ENCODE assay signal across 8 cellular contexts in genomic region chr21:42107881-42108553, GRCh38. TPM values are rescaled to one million over a fixed set of nuclear protein-coding genes. Genes with fewer than 3 reads are reported as not detected.
DNase-seq lines count a peak whose midpoint lies in the region; ATAC-seq and TF ChIP-seq lines count a peak whose summit lies in the region.

No MANE protein-coding gene starts in this region.

- no peaks in the 10 kb centered on the region for H3K36me3 ChIP-seq in right lobe of liver

- intact Hi-C loops in Right ventricle myocardium inferior (cut with DNase I) = loop anchor here (5.0 kb wide), 1 partner anchor 231 kb away; the partner anchor contains the start of gene PRDM15
- intact Hi-C loops in cardiac septum (cut with DNase I) = no loop called here
- intact Hi-C loops in right lobe of liver (cut with DNase I) = loop anchor here in 1 of 2 donors (10.0 kb wide), 1 partner anchor 93 kb away; the partner anchor contains the start of gene ZBTB21

- DNase-seq in Right ventricle myocardium inferior (ENCODE audit: missing footprints) (peak; percentile 78), cardiac septum (ENCODE audit: low spot score) (no peak), NCI-H187 (lab: John Stamatoyannopoulos, UW) (peak; percentile 71 to 76), T47D (ENCODE audit: low read depth in 1 of 2, low spot score in 1 of 2) (peak; percentile 33 to 54), right lobe of liver (peak; percentile 75 to 80 (median 79))
- DNase-seq in stimulated activated CD8-positive, alpha-beta memory T cell treated with anti-CD3 and anti-CD28 coated beads, Interleukin-15, amount 100 ng/mL, for 24 hours (ENCODE audit: low read depth) = peak; percentile 35

- in situ Hi-C loops in T47D (cut with HindIII; ENCODE audit: low pct_unique_long_range_greater_than_20kb, low sequenced_read_pairs) = no loop called here

- no peaks in the 10 kb centered on the region for H3K4me1 ChIP-seq in right lobe of liver

- peak; percentile 99 for TF ChIP-seq CTCF in VCaP (conservative IDR thresholded peaks at IDR 0.05)
- TF ChIP-seq CTCF in right lobe of liver (IDR thresholded peaks at IDR 0.05) = peak; percentile 59 to 85 (median 70)

- H3K27ac ChIP-seq in VCaP (peak overlapping the region; percentile 47; the same call in 1 of the 2 replicates), right lobe of liver (no peak overlapping the region)

- no peak for TF ChIP-seq POLR2A in right lobe of liver (IDR thresholded peaks at IDR 0.05)

- WGBS in right lobe of liver (ENCODE audit: insufficient coverage, low coverage, low lambda C conversion rate, missing lambda C conversion rate) = 57% methylated on average over 1 of the region's 18 CpGs

- no peaks in the 10 kb centered on the region for H3K9me3 ChIP-seq in right lobe of liver

- H3K4me3 ChIP-seq in right lobe of liver = no peak overlapping the region

- peak; percentile 86 for ATAC-seq in Right ventricle myocardium inferior
- ATAC-seq in HG02938 (IDR thresholded peaks at IDR 0.05; ENCODE audit: unreplicated experiment) = peak; percentile 79
- ATAC-seq in right lobe of liver = peak; percentile 88 to 99 (median 98)

- H3K27me3 ChIP-seq in right lobe of liver = no peaks in the 10 kb centered on the region

RNA-seq across cellular contexts. Expression of gene UMODL1, which starts 36.9 kb away (rescaled TPM):
- not detected for total RNA-seq in Right ventricle myocardium inferior
- not detected for total RNA-seq in cardiac septum
- 1 to 10 TPM in 2 of 6 experiments, under 1 TPM in 2, not detected in 2; 0.06 to 1.2 (median 0.75) TPM for total RNA-seq in right lobe of liver
